8 cellular contexts compared by ENCODE assay signal in the genomic region with DNA sequence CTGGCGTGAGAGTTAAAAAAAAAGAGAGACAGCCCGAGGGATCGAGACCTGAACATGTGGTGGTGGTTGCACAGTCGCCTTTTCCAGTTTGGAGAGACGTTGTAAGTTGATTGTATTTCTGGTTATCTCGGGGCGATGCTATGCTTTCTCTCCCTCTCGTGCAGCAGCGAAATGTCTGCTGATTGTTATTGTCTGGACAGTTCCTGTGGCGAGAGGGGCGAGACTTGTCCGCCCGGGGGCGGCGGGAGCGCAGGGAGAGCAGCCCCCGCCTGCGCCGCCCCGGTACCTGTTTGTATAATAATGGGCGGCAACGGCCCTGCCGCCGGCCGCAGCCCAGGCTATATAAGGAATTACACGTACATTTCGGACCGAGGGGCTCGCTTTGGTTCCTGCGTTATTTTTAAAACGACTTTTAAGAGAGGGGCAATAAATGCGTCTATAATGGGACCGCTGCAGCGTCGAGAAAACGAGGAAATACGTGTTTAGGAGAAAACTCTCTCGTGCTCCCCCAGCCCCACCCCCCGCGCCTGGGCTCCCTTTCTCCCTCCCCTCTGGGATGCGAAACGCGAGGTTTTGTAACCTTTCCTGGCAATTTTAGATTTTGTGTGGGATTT. TPM values are rescaled to one million over a fixed set of nuclear protein-coding genes. Genes with fewer than 3 reads are reported as not detected.
A peak's percentile ranks its signal among the peaks of the same experiment; 100 is the strongest.
DNase-seq lines count a peak whose midpoint lies in the region; ATAC-seq and TF ChIP-seq lines count a peak whose summit lies in the region.

No MANE protein-coding gene starts in this region.

- POLR2A ChIA-PET in activated CD4-positive, alpha-beta memory T cell treated with anti-CD3 and anti-CD28 coated beads, Interleukin-2, amount 10 ng/mL, durations not matched to agents 7 days and 5 days (lab: Charles Lee) = interaction anchor here (0.9 to 1.0 kb wide), 3 partner anchors 289 to 615 kb away, joined by 3 to 5 read pairs (median 3); a partner anchor contains a TSS

- H3K9me3 ChIP-seq in MM.1S (replicated peaks; ENCODE audit: insufficient read depth, low read length) = no peaks in the 10 kb centered on the region

- peaks cover 10% of the 10 kb centered on the region; the same call in 1 of the 2 replicates for H3K4me1 ChIP-seq in MM.1S (ENCODE audit: low read length)

- ATAC-seq in GM19324 (IDR thresholded peaks at IDR 0.05; ENCODE audit: low FRiP score, unreplicated experiment) (peak; percentile 23), memory B cell (ENCODE audit: low read depth) (no peak)

- H3K27me3 Mint-ChIP-seq in CD14-positive monocyte (ENCODE audit: low read depth in 3 of 3) (peaks cover 37 to 53% (median 37%) of the 10 kb centered on the region in 3 donors), memory B cell (no peaks in the 10 kb centered on the region)
- no peaks in the 10 kb centered on the region for H3K27me3 Mint-ChIP-seq in activated CD4-positive, alpha-beta memory T cell treated with anti-CD3 and anti-CD28 coated beads, Interleukin-2, amount 10 ng/mL, durations not matched to agents 7 days and 5 days

- no peaks in the 10 kb centered on the region for H3K9me2 ChIP-seq in MM.1S (replicated peaks; ENCODE audit: insufficient read depth, low read length)

- H3K4me3 Mint-ChIP-seq in CD14-positive monocyte (peak overlapping the region; percentile 87 to 93), memory B cell (peak overlapping the region; percentile 92)
- H3K4me3 Mint-ChIP-seq in activated CD4-positive, alpha-beta memory T cell treated with anti-CD3 and anti-CD28 coated beads, Interleukin-2, amount 10 ng/mL, durations not matched to agents 7 days and 5 days = peak overlapping the region; percentile 88

- H3K27ac Mint-ChIP-seq in CD14-positive monocyte (peak overlapping the region in 2 of 7 donors; percentile 30 to 37), memory B cell (peak overlapping the region; percentile 95)
- H3K27ac Mint-ChIP-seq in activated CD4-positive, alpha-beta memory T cell treated with anti-CD3 and anti-CD28 coated beads, Interleukin-2, amount 10 ng/mL, durations not matched to agents 7 days and 5 days = peak overlapping the region; percentile 96

- no peaks in the 10 kb centered on the region; the same call in 1 of the 2 replicates for H4K20me1 ChIP-seq in MM.1S (ENCODE audit: insufficient read depth, low read length)

- H3K79me2 ChIP-seq in MM.1S (ENCODE audit: low read length) = peaks cover 69% of the 10 kb centered on the region

- TF ChIP-seq CTCF in CD14-positive monocyte (IDR thresholded peaks at IDR 0.05) = no peak
- 0 out of 2 replicates have a peak, but pooled peaks have one; percentile 0 for TF ChIP-seq CTCF in MM.1S (IDR thresholded peaks at IDR 0.05; ENCODE audit: low read length)

- peaks cover 0 to 3% of the 10 kb centered on the region in 2 donors for H3K36me3 Mint-ChIP-seq in CD14-positive monocyte
- H3K36me3 Mint-ChIP-seq in activated CD4-positive, alpha-beta memory T cell treated with anti-CD3 and anti-CD28 coated beads, Interleukin-2, amount 10 ng/mL, durations not matched to agents 7 days and 5 days (ENCODE audit: low read depth) = peaks cover 24% of the 10 kb centered on the region
- H3K36me3 Mint-ChIP-seq in memory B cell = no peaks in the 10 kb centered on the region

- H3K4me3 ChIP-seq in MM.1S (ENCODE audit: low read length) = peak overlapping the region; percentile 84

- H3K27me3 ChIP-seq in MM.1S (replicated peaks; ENCODE audit: insufficient read depth, low read length) = no peaks in the 10 kb centered on the region

- H3K9me3 Mint-ChIP-seq in CD14-positive monocyte (peaks cover 0 to 9% (median 4%) of the 10 kb centered on the region in 7 donors), memory B cell (no peaks in the 10 kb centered on the region)
- no peaks in the 10 kb centered on the region for H3K9me3 Mint-ChIP-seq in activated CD4-positive, alpha-beta memory T cell treated with anti-CD3 and anti-CD28 coated beads, Interleukin-2, amount 10 ng/mL, durations not matched to agents 7 days and 5 days

- H2AFZ ChIP-seq in MM.1S (ENCODE audit: low read length) = peak overlapping the region; percentile 59

- H3K27ac ChIP-seq in MM.1S (ENCODE audit: low read length) = peak overlapping the region; percentile 68
- peak overlapping the region; percentile 6 for H3K27ac ChIP-seq in substantia nigra (ENCODE audit: low read depth, low read length, poor library complexity, severe bottlenecking)

- DNase-seq in CD14-positive monocyte (ENCODE audit: low spot score) (no peak), MM.1S (peak; percentile 69), memory B cell (ENCODE audit: low spot score in 2 of 2) (peak; percentile 21 to 52), substantia nigra (lab: John Stamatoyannopoulos, UW) (peak in 13 of 49 donors; percentile 11 to 58 (median 22)), NCI-H1048 (lab: John Stamatoyannopoulos, UW) (no peak)
- DNase-seq in activated CD4-positive, alpha-beta memory T cell treated with anti-CD3 and anti-CD28 coated beads, Interleukin-2, amount 10 ng/mL, durations not matched to agents 7 days and 5 days = peak; percentile 34
- peak; percentile 26 for DNase-seq in effector CD8-positive, alpha-beta T cell (lab: John Stamatoyannopoulos, UW)

- H3K4me2 ChIP-seq in MM.1S (ENCODE audit: low read depth, low read length) = peak overlapping the region; percentile 74

- peak overlapping the region; percentile 75 for H3K9ac ChIP-seq in MM.1S (ENCODE audit: low read length)

- CTCF ChIA-PET in activated CD4-positive, alpha-beta memory T cell treated with anti-CD3 and anti-CD28 coated beads, Interleukin-2, amount 10 ng/mL, durations not matched to agents 7 days and 5 days (lab: Charles Lee) = interaction anchor here (0.9 kb wide), 1 partner anchor 63 kb away, joined by 3 read pairs; no protein-coding TSS in a partner anchor

- no peaks in the 10 kb centered on the region for H3K36me3 ChIP-seq in MM.1S (replicated peaks; ENCODE audit: insufficient read depth, low read length)

- intact Hi-C loops in CD14-positive monocyte (cut with micrococcal nuclease) = no loop called here

- H3F3A ChIP-seq in MM.1S (ENCODE audit: insufficient read depth, low read length) = peaks cover 16% of the 10 kb centered on the region

- H3K4me1 Mint-ChIP-seq in CD14-positive monocyte (peaks cover 22% of the 10 kb centered on the region), memory B cell (peaks cover 26% of the 10 kb centered on the region)
- peaks cover 46% of the 10 kb centered on the region for H3K4me1 Mint-ChIP-seq in activated CD4-positive, alpha-beta memory T cell treated with anti-CD3 and anti-CD28 coated beads, Interleukin-2, amount 10 ng/mL, durations not matched to agents 7 days and 5 days

RNA-seq across cellular contexts. Expression of a gene that starts 1.7 kb away (rescaled TPM):
- polyA plus RNA-seq in CD14-positive monocyte = under 1 TPM; 0.13 to 0.20 TPM
- 10 to 100 TPM; 50.4 to 51.6 TPM for total RNA-seq in activated CD4-positive, alpha-beta memory T cell treated with anti-CD3 and anti-CD28 coated beads, Interleukin-2, amount 10 ng/mL, durations not matched to agents 7 days and 5 days

Comparison
In these comparisons a context has a peak if more than half of its experiments do, and no peak if none do; other contexts are left out.
1. DNase-seq: peak in MM.1S (single experiment), activated CD4-positive, alpha-beta memory T cell treated with anti-CD3 and anti-CD28 coated beads, Interleukin-2, amount 10 ng/mL, durations not matched to agents 7 days and 5 days (single experiment), effector CD8-positive, alpha-beta T cell (single experiment) and memory B cell (2 of 2); none in CD14-positive monocyte (single experiment) and NCI-H1048 (single experiment).
2. Peak in every context shown above with its lines, with median percentiles within 50 percentile points of each other: H3K4me3 Mint-ChIP-seq.